ENCODE assay signal across 1 cellular context in genomic region chr2:174593574-174594203, GRCh38.
TF ChIP-seq lines count a peak whose summit lies in the region.

No MANE protein-coding gene starts in this region.

TF ChIP-seq in HEK293, 187 proteins besides CTCF, POLR2A, EP300 and RAD21 (continued from another document):
- TF ChIP-seq PRDM6 (tag by site-specific recombination; IDR thresholded peaks at IDR 0.05) (no peak), ZNF292 (tag by site-specific recombination; IDR thresholded peaks at IDR 0.05; ENCODE audit: borderline replicate concordance, low read depth) (no peak), ZNF670 (tag by site-specific recombination; IDR thresholded peaks at IDR 0.05; ENCODE audit: low read depth) (no peak), ZNF843 (tag by site-specific recombination; IDR thresholded peaks at IDR 0.05) (no peak), ZNF664 (tag by site-specific recombination; IDR thresholded peaks at IDR 0.05) (no peak), ZNF692 (tag by site-specific recombination; IDR thresholded peaks at IDR 0.05) (no peak), ZXDB (tag by site-specific recombination; IDR thresholded peaks at IDR 0.05) (no peak), FEZF1 (tag by site-specific recombination; IDR thresholded peaks at IDR 0.05) (0 out of 2 replicates have a peak, but pooled peaks have one; percentile 25), ZNF169 (tag by site-specific recombination; IDR thresholded peaks at IDR 0.05) (no peak), ZBTB17 (tag by site-specific recombination; IDR thresholded peaks at IDR 0.05) (0 out of 2 replicates have a peak, but pooled peaks have one; percentile 13), ZNF660 (tag by site-specific recombination; IDR thresholded peaks at IDR 0.05) (no peak), BCL11B (tag by site-specific recombination; IDR thresholded peaks at IDR 0.05; ENCODE audit: low read depth) (no peak), ZBTB6 (tag by site-specific recombination; IDR thresholded peaks at IDR 0.05) (peak; percentile 56; the same call in 1 of the 2 replicates)
